ENCODE assay signal across 27 cellular contexts in the genomic region with DNA sequence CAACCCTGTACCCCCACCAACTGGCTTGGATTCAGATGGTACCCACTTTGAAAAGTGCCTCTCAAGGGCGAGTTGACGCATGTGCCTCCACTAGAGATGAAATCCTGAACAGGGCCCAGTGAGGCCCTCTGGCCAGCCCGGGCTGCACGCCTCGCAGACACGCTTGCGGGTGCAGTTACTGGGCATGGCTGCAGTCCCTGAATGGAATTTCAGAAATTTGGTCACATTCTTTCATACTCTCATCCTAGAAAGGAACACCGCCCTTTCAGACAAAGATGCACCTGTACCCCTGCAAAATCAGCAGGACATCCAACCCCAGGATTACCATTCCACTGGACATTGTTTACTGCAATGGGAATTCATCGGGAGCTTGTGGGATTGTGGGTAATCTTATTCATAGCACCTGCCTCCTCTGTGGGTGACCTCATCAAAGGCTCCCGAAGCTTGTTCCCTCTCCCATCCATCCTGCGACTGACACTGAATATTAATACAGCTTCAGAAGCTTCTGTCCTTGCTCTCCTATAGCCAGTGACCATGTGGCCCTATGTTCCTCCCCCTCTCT. TPM values are rescaled to one million over a fixed set of nuclear protein-coding genes. Genes with fewer than 3 reads are reported as not detected.
DNase-seq lines count a peak whose midpoint lies in the region; ATAC-seq, FAIRE-seq and TF ChIP-seq lines count a peak whose summit lies in the region.
"Had no signal": no experiment of that assay in that cellular context is flagged by ENCODE, and none has a peak within 500 bp of the region (broad histone marks: within the 10 kb centered on the region; RNA-seq: fewer than 3 reads in every experiment).

No MANE protein-coding gene starts in this region.

- CTCF ChIA-PET in HepG2 (lab: Yijun Ruan, JAX; ENCODE audit: low intra/inter-chr PET ratio, low total read pairs), result no interaction called here

- H3K4me1 Mint-ChIP-seq in immature natural killer cell, result no peaks in the 10 kb centered on the region

- intact Hi-C loops in HepG2 (cut with micrococcal nuclease; ENCODE audit: unreplicated experiment), result loop anchor here (10.0 kb wide), 1 partner anchor 45 kb away; the partner anchor contains the start of gene TPM1
- intact Hi-C loops in right lobe of liver (cut with DNase I), result no loop called here
- intact Hi-C loops in Right ventricle myocardium superior (cut with DNase I), result no loop called here
- intact Hi-C loops in uterus (cut with DNase I; ENCODE audit: low total_unique reads), result no loop called here

- BruUV-seq in HepG2 (replicated peaks; lab: Mats Ljungman, UMichigan), result no TSS peak

- H3K36me3 ChIP-seq in HepG2 (replicated peaks in 1 of 2; ENCODE audit: control insufficient read depth in 1 of 2, insufficient read depth in 2 of 2, low read length in 2 of 2) (no peaks in the 10 kb centered on the region), right lobe of liver (no peaks in the 10 kb centered on the region), uterus (no peaks in the 10 kb centered on the region)
- H3K36me3 ChIP-seq: BE2C, spleen had no signal

- H3K27ac Mint-ChIP-seq in immature natural killer cell, result no peak overlapping the region
- H3K27ac Mint-ChIP-seq: nephron progenitor cell had no signal

- WGBS in HepG2 (ENCODE audit: low lambda C conversion rate), result 65% methylated on average over 11 of the region's 11 CpGs
- 78% methylated on average over 4 of the region's 11 CpGs for WGBS in right lobe of liver (ENCODE audit: insufficient coverage, low coverage, low lambda C conversion rate, missing lambda C conversion rate)

- in situ Hi-C loops in HepG2 (cut with HindIII; ENCODE audit: extremely low pct_ligation_motif_present, low pct_unique_long_range_greater_than_20kb), result no loop called here

- peaks cover 55% of the 10 kb centered on the region for H3K4me1 ChIP-seq in HepG2 (ENCODE audit: insufficient read depth, low read length)
- peaks cover 0 to 12% (median 0%) of the 10 kb centered on the region in 4 donors for H3K4me1 ChIP-seq in right lobe of liver
- no peaks in the 10 kb centered on the region for H3K4me1 ChIP-seq in uterus
- H3K4me1 ChIP-seq: spleen had no signal

- no peaks in the 10 kb centered on the region for H3K79me2 ChIP-seq in HepG2 (ENCODE audit: insufficient read depth, low read length)

- no peaks in the 10 kb centered on the region for H3K36me3 Mint-ChIP-seq in immature natural killer cell

- no peak overlapping the region for H2AFZ ChIP-seq in HepG2 (ENCODE audit: low read length)

- H3K4me3 ChIP-seq in HepG2 (replicated peaks in 1 of 3; ENCODE audit: insufficient read depth in 1 of 3, low read depth in 2 of 3, low read length in 3 of 3) (no peak overlapping the region), right lobe of liver (no peak overlapping the region), uterus (no peak overlapping the region)
- H3K4me3 ChIP-seq: A549, GM12878, SK-N-MC, spleen had no signal

- ATAC-seq in HepG2, result peak; percentile 34; the same call in 2 of the 3 replicates
- no peak for ATAC-seq in right lobe of liver
- ATAC-seq in Right ventricle myocardium superior (ENCODE audit: poor library complexity), result peak; percentile 73
- ATAC-seq in HG02970 (IDR thresholded peaks at IDR 0.05; ENCODE audit: low FRiP score, unreplicated experiment), result no peak
- ATAC-seq: A549, GM12878, left lobe of liver, Panc1 had no signal

- 0 out of 2 replicates have a peak overlapping the region, but pooled peaks have one; percentile 5 for H3K4me2 ChIP-seq in HepG2 (ENCODE audit: low read depth, low read length)
- H3K4me2 ChIP-seq: A549 had no signal

- H4K20me1 ChIP-seq in HepG2 (ENCODE audit: insufficient read depth, low read length), result no peaks in the 10 kb centered on the region

- no peak for FAIRE-seq in HepG2 (lab: Jason Lieb, UNC)
- FAIRE-seq: colon, endometrium, GM12878 had no signal

- peaks cover 0 to 7% (median 4%) of the 10 kb centered on the region in 3 donors for H3K27me3 Mint-ChIP-seq in immature natural killer cell (ENCODE audit: low read depth in 3 of 3)

- H3K9me3 ChIP-seq in HepG2 (ENCODE audit: low read length), result no peaks in the 10 kb centered on the region
- no peaks in the 10 kb centered on the region for H3K9me3 ChIP-seq in right lobe of liver
- no peaks in the 10 kb centered on the region for H3K9me3 ChIP-seq in uterus
- H3K9me3 ChIP-seq: A549, BE2C, spleen had no signal

- no peak overlapping the region for H3K4me3 Mint-ChIP-seq in immature natural killer cell
- H3K4me3 Mint-ChIP-seq: nephron progenitor cell had no signal

- TF ChIP-seq POLR2A in HepG2 (IDR thresholded peaks at IDR 0.05; ENCODE audit: insufficient read depth in 1 of 2, low read depth in 2 of 2, low read length in 2 of 2) (no peak), right lobe of liver (IDR thresholded peaks at IDR 0.05) (no peak), uterus (IDR thresholded peaks at IDR 0.05) (no peak)

- DNase-seq in HepG2 (ENCODE audit: low spot score), result no peak
- DNase-seq in right lobe of liver, result no peak
- DNase-seq in Right ventricle myocardium superior, result no peak
- DNase-seq in myocyte (ENCODE audit: low read depth), result peak; percentile 95
- DNase-seq in glomerular visceral epithelial cell (ENCODE audit: extremely low spot score), result no peak
- DNase-seq in uterus, result no peak
- DNase-seq in immature natural killer cell, result no peak
- DNase-seq: activated CD8-positive, alpha-beta memory T cell treated with anti-CD3 and anti-CD28 coated beads, Interleukin-2, amount 50 U/mL, for 48 hours; activated effector memory CD4-positive, alpha-beta T cell treated with Interleukin-2 at 50 U/mL for 16 hours; BE2C; DMS79 treated with DMSO at 0.1 percent for 48 hours; midbrain; NCI-H1105; NCI-H2081 treated with DMSO at 0.1 percent for 48 hours; NCI-H510A; nephron progenitor cell; spleen; stimulated activated CD4-positive, alpha-beta T cell treated with anti-CD3 and anti-CD28 coated beads, Interleukin-4, amount 100 ng/mL, for 1 hour; stimulated activated naive CD4-positive, alpha-beta T cell treated with Interleukin-2 at 50 U/mL for 16 hours had no signal

- TF ChIP-seq RAD21 in HepG2 (CRISPR knock-in tag; IDR thresholded peaks at IDR 0.05), result no peak

- POLR2A ChIA-PET in HepG2 (lab: Yijun Ruan, JAX), result interaction anchor here (1.4 kb wide), 1 partner anchor 13 kb away, joined by 3 read pairs; no protein-coding TSS in a partner anchor

- no peak for TF ChIP-seq EP300 in HepG2 (IDR thresholded peaks at IDR 0.05; ENCODE audit: low read depth in 2 of 2, low read length in 2 of 2)
- TF ChIP-seq EP300 in HepG2 (CRISPR knock-in tag; IDR thresholded peaks at IDR 0.05; ENCODE audit: borderline replicate concordance), result no peak

- TF ChIP-seq CTCF in HepG2 (CRISPR knock-in tag; IDR thresholded peaks at IDR 0.05), result no peak
- no peak for TF ChIP-seq CTCF in right lobe of liver (IDR thresholded peaks at IDR 0.05)
- no peak for TF ChIP-seq CTCF in uterus (IDR thresholded peaks at IDR 0.05)

- H3K27ac ChIP-seq in HepG2 (ENCODE audit: extremely low read length, insufficient read depth, low read length) (no peak overlapping the region), right lobe of liver (no peak overlapping the region), uterus (no peak overlapping the region)
- H3K27ac ChIP-seq: SK-N-MC, spleen had no signal

- H3K9ac ChIP-seq in HepG2 (ENCODE audit: insufficient read depth, low read depth, low read length), result no peak overlapping the region

- H3K27me3 ChIP-seq in HepG2 (ENCODE audit: control insufficient read depth in 1 of 2, insufficient read depth in 2 of 2, low read length in 2 of 2) (no peaks in the 10 kb centered on the region), right lobe of liver (no peaks in the 10 kb centered on the region), uterus (no peaks in the 10 kb centered on the region)
- H3K27me3 ChIP-seq: BE2C had no signal

- no peaks in the 10 kb centered on the region for H3K9me3 Mint-ChIP-seq in immature natural killer cell
- H3K9me3 Mint-ChIP-seq: nephron progenitor cell had no signal

RNA-seq across cellular contexts. Expression of gene TPM1, which starts 42.5 kb away (rescaled TPM):
- total RNA-seq in HepG2 (2016; rRNA removed; fragmentation: Illumina TruSeq; extraction: Trizol) (98.9 and 113 TPM in 2 replicates), right lobe of liver (100 to 1,000 TPM in 3 of 6 experiments, 10 to 100 TPM in 3; 44.3 to 180 (median 91.6) TPM), Right ventricle myocardium superior (12,703 TPM), myocyte (4,103 and 4,525 TPM in 2 replicates), uterus (1,000 to 10,000 TPM in 2 of 4 donors, 100 to 1,000 TPM in 2; 622 to 1,998 (median 1,003) TPM)
- 49.9 and 54.7 TPM in 2 replicates for total RNA-seq in HepG2 (2016; cell fraction: cytosol; rRNA removed; fragmentation: Illumina TruSeq; extraction: Trizol; ENCODE audit: low read depth)
- 98.4 and 114 TPM in 2 replicates for total RNA-seq in HepG2 (2016; cell fraction: insoluble cytoplasmic fraction; rRNA removed; fragmentation: Illumina TruSeq; extraction: Trizol)
- 81.1 and 86.7 TPM in 2 replicates for total RNA-seq in HepG2 (2016; cell fraction: membrane; rRNA removed; fragmentation: Illumina TruSeq; extraction: Trizol)
- total RNA-seq in HepG2 (2016; cell fraction: nucleus; rRNA removed; fragmentation: Illumina TruSeq; extraction: Trizol), result 75.6 and 78.8 TPM in 2 replicates
- polyA plus RNA-seq in HepG2 (2011; rRNA removed) (92.4 and 109 TPM in 2 replicates), immature natural killer cell (10 to 100 TPM in 1 of 3 donors, 1 to 10 TPM in 2; 9.1 to 11.9 (median 9.2) TPM)
- 45.6 and 56.5 TPM in 2 replicates for polyA plus RNA-seq in HepG2 (2011; cell fraction: cytosol; rRNA removed)
- 245 and 247 TPM in 2 replicates for polyA plus RNA-seq in HepG2 (2011; cell fraction: nucleus; rRNA removed)
- 72.3 and 73.8 TPM in 2 replicates for polyA plus RNA-seq in HepG2 (2012)
- polyA plus RNA-seq in HepG2 (2016; cell fraction: cytosol; fragmentation: Illumina TruSeq; extraction: Trizol; ENCODE audit: low read depth), result 39.7 and 50.0 TPM in 2 replicates
- polyA plus RNA-seq in HepG2 (2016; cell fraction: insoluble cytoplasmic fraction; fragmentation: Illumina TruSeq; extraction: Trizol; ENCODE audit: low read depth), result 112 and 120 TPM in 2 replicates
- polyA plus RNA-seq in HepG2 (2016; cell fraction: membrane; fragmentation: Illumina TruSeq; extraction: Trizol; ENCODE audit: low read depth), result 59.4 and 60.5 TPM in 2 replicates
- 97.1 and 98.9 TPM in 2 replicates for polyA plus RNA-seq in HepG2 (2016; cell fraction: nucleus; fragmentation: Illumina TruSeq; extraction: Trizol; ENCODE audit: insufficient read depth, low read depth)
- 56.1 and 110 TPM in 2 replicates for polyA minus RNA-seq in HepG2 (2011; rRNA and poly(A)+ RNA removed; ENCODE audit: low replicate concordance)
- 22.5 and 29.1 TPM in 2 replicates for polyA minus RNA-seq in HepG2 (2011; cell fraction: cytosol; rRNA and poly(A)+ RNA removed)
- 274 and 286 TPM in 2 replicates for polyA minus RNA-seq in HepG2 (2011; cell fraction: nucleus; rRNA and poly(A)+ RNA removed)
- 3,640 TPM for polyA plus RNA-seq in myocyte (2012)

Comparison
In these comparisons a context has a peak if more than half of its experiments do, and no peak if none do; other contexts are left out.
1. ATAC-seq: peak in HepG2 (single experiment) and Right ventricle myocardium superior (single experiment); none in right lobe of liver (0 of 4) and HG02970 (single experiment).